Comparison of ENCODE assay signal across 19 cellular contexts in the genomic region with DNA sequence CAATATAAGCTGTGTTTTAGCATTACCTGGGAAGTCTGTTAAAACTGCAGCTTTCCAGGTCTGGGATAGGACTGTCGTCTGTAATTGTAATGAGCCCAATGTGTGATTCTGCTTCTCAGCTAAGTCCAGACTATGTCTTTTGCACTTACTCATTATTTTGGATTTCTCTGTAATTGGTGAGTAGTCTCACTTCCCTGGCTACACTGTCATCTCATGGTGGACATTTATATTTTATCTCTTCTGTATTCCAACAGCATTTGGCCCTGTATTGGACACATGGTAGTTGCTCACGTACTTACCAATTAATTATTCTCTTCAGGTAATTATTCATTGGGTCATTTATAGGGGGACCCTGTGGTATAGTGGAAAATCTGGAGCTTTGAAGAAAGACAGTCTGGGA. TPM values are rescaled to one million over a fixed set of nuclear protein-coding genes. Genes with fewer than 3 reads are reported as not detected.
A peak's percentile ranks its signal among the peaks of the same experiment; 100 is the strongest.
DNase-seq lines count a peak whose midpoint lies in the region; ATAC-seq, FAIRE-seq and TF ChIP-seq lines count a peak whose summit lies in the region.
"Had no signal": no experiment of that assay in that cellular context is flagged by ENCODE, and none has a peak within 500 bp of the region (broad histone marks: within the 10 kb centered on the region; RNA-seq: fewer than 3 reads in every experiment).

No MANE protein-coding gene starts in this region.

- no peaks in the 10 kb centered on the region for H3K79me1 ChIP-seq in H1 (ENCODE audit: low read depth, low read length)

- 95% methylated on average over 2 of the region's 2 CpGs; no CpG with 5 or more reads in 1 of the 2 experiments for WGBS in H1 (ENCODE audit: extremely low coverage in 1 of 2, insufficient coverage in 1 of 2, insufficient read length in 1 of 2, insufficient replicate concordance in 2 of 2, low coverage in 1 of 2, low lambda C conversion rate in 2 of 2, missing lambda C conversion rate in 1 of 2), 2 experiments

- H3K79me2 ChIP-seq in PC-9 (ENCODE audit: low read depth) = no peaks in the 10 kb centered on the region
- no peaks in the 10 kb centered on the region for H3K79me2 ChIP-seq in H1 (ENCODE audit: control insufficient read depth in 1 of 2, insufficient read depth in 2 of 2, low read length in 2 of 2)

- H3K23me2 ChIP-seq in H1 (ENCODE audit: low read depth, low read length) = no peaks in the 10 kb centered on the region

- H3K14ac ChIP-seq in H1 (ENCODE audit: insufficient read length) = no peak overlapping the region

- H2AK5ac ChIP-seq in H1 (ENCODE audit: low read depth, low read length) = no peak overlapping the region

- no peak overlapping the region for H3K4ac ChIP-seq in H1 (replicated peaks; ENCODE audit: insufficient read length, low read depth, low read length)

- TF ChIP-seq CTCF in GM06990 (IDR thresholded peaks at IDR 0.05; ENCODE audit: insufficient read depth, low read length, poor library complexity, severe bottlenecking) = peak; percentile 21
- peak; percentile 48; the same call in 1 of the 2 replicates for TF ChIP-seq CTCF in PC-9 (conservative IDR thresholded peaks at IDR 0.05)
- TF ChIP-seq CTCF in H1 (IDR thresholded peaks at IDR 0.05; ENCODE audit: control extremely low read depth in 1 of 3, insufficient read depth in 1 of 3, low read depth in 1 of 3, low read length in 3 of 3) = peak in 1 of 3 experiments; percentile 1; a peak in 1 of 4 replicates
- peak; percentile 57 for TF ChIP-seq CTCF in osteocyte (IDR thresholded peaks at IDR 0.05)

- no peak overlapping the region for H2BK12ac ChIP-seq in H1 (ENCODE audit: low read depth, low read length)

- intact Hi-C loops in PC-9 (cut with micrococcal nuclease; ENCODE audit: unreplicated experiment) = loop anchor here (1.0 to 2.0 kb wide), 2 partner anchors 105 to 126 kb away; no protein-coding TSS in a partner anchor

- no peak overlapping the region for H2BK120ac ChIP-seq in H1 (replicated peaks; ENCODE audit: low read depth, low read length)

- no peaks in the 10 kb centered on the region for H3F3A ChIP-seq in PC-9 (ENCODE audit: insufficient read depth, low read depth)

- H3K4me2 ChIP-seq in PC-9 = no peak overlapping the region
- no peak overlapping the region for H3K4me2 ChIP-seq in H1 (ENCODE audit: insufficient read depth in 1 of 2, low read depth in 2 of 2, low read length in 2 of 2)
- H3K4me2 ChIP-seq: BLaER1 had no signal

- no peak overlapping the region for H3K23ac ChIP-seq in H1 (ENCODE audit: insufficient read length)

- H3K27me3 ChIP-seq in GM06990 (replicated peaks; ENCODE audit: control insufficient read depth, insufficient read depth, low read length) (no peaks in the 10 kb centered on the region), PC-9 (ENCODE audit: insufficient read depth, low read depth) (no peaks in the 10 kb centered on the region), H1 (replicated peaks in 1 of 4; ENCODE audit: control insufficient read depth in 3 of 4, extremely low read depth in 1 of 4, insufficient read depth in 3 of 4, low read length in 3 of 4) (no peaks in the 10 kb centered on the region)
- H3K27me3 ChIP-seq: BLaER1, brain microvascular endothelial cell had no signal

- H3K4me1 ChIP-seq in PC-9 (replicated peaks; ENCODE audit: insufficient read depth) = no peaks in the 10 kb centered on the region
- H3K4me1 ChIP-seq in H1 (replicated peaks in 1 of 4; ENCODE audit: control insufficient read depth in 3 of 4, insufficient read depth in 4 of 4, low read length in 3 of 4) = peaks cover 0 to 6% (median 3%) of the 10 kb centered on the region in 4 experiments; a peak in 4 of 7 replicates
- H3K4me1 ChIP-seq: BLaER1 had no signal

- no peak overlapping the region for H4K8ac ChIP-seq in H1 (ENCODE audit: extremely low read depth, insufficient read depth, low read length)

- no peaks in the 10 kb centered on the region for H3K36me3 Mint-ChIP-seq in osteocyte (ENCODE audit: unreplicated experiment)
- H3K36me3 Mint-ChIP-seq: activated CD8-positive, alpha-beta memory T cell treated with anti-CD3 and anti-CD28 coated beads, Interleukin-2, amount 10 ng/mL, durations not matched to agents 7 days and 5 days; stimulated activated naive B cell treated with anti-CD40 and anti-IgM and Interleukin-4, amounts not matched to agents 10 μg/mL and 1 μg/mL and 100 μg/mL, for 72 hours had no signal

- H3K27ac Mint-ChIP-seq in osteocyte (ENCODE audit: unreplicated experiment) = no peak overlapping the region
- H3K27ac Mint-ChIP-seq: activated CD8-positive, alpha-beta memory T cell treated with anti-CD3 and anti-CD28 coated beads, Interleukin-2, amount 10 ng/mL, durations not matched to agents 7 days and 5 days; stimulated activated naive B cell treated with anti-CD40 and anti-IgM and Interleukin-4, amounts not matched to agents 10 μg/mL and 1 μg/mL and 100 μg/mL, for 72 hours had no signal

- no peaks in the 10 kb centered on the region for H3K9me3 Mint-ChIP-seq in osteocyte (ENCODE audit: unreplicated experiment)
- H3K9me3 Mint-ChIP-seq: stimulated activated naive B cell treated with anti-CD40 and anti-IgM and Interleukin-4, amounts not matched to agents 10 μg/mL and 1 μg/mL and 100 μg/mL, for 72 hours had no signal

- ATAC-seq in GM18498 (IDR thresholded peaks at IDR 0.05; ENCODE audit: unreplicated experiment) = no peak
- ATAC-seq: activated CD8-positive, alpha-beta memory T cell treated with anti-CD3 and anti-CD28 coated beads, Interleukin-2, amount 10 ng/mL, durations not matched to agents 7 days and 5 days; stimulated activated naive B cell treated with anti-CD40 and anti-IgM and Interleukin-4, amounts not matched to agents 10 μg/mL and 1 μg/mL and 100 μg/mL, for 72 hours had no signal

- no peaks in the 10 kb centered on the region for H3K9me2 ChIP-seq in PC-9 (ENCODE audit: insufficient read depth)

- no peak for TF ChIP-seq POLR2A in H1 (IDR thresholded peaks at IDR 0.05; ENCODE audit: control extremely low read depth in 1 of 2, low read depth in 2 of 2, low read length in 2 of 2)

- no peak overlapping the region for H4K5ac ChIP-seq in H1 (ENCODE audit: insufficient read length, low read depth, low read length)

- TF ChIP-seq RAD21 in H1 (IDR thresholded peaks at IDR 0.05 in 1 of 2, conservative IDR thresholded peaks at IDR 0.05 in 1 of 2; ENCODE audit: low read depth in 2 of 2, low read length in 2 of 2) = peak; percentile 28 to 36; a peak in 3 of 4 replicates

- H3K27ac ChIP-seq in PC-9 (no peak overlapping the region), H1 (ENCODE audit: low read depth, low read length) (no peak overlapping the region)
- H3K27ac ChIP-seq: BLaER1, brain microvascular endothelial cell, skin epidermis had no signal

- no peak for FAIRE-seq in H1 (lab: Jason Lieb, UNC)

- no peak for TF ChIP-seq EP300 in H1 (IDR thresholded peaks at IDR 0.05; ENCODE audit: borderline replicate concordance in 1 of 2, low read depth in 2 of 2, low read length in 2 of 2)

- H3K56ac ChIP-seq in H1 (replicated peaks; ENCODE audit: insufficient read length, low read depth, low read length) = no peak overlapping the region

- no peak overlapping the region for H3K4me3 Mint-ChIP-seq in osteocyte (ENCODE audit: unreplicated experiment)
- H3K4me3 Mint-ChIP-seq: activated CD8-positive, alpha-beta memory T cell treated with anti-CD3 and anti-CD28 coated beads, Interleukin-2, amount 10 ng/mL, durations not matched to agents 7 days and 5 days; stimulated activated naive B cell treated with anti-CD40 and anti-IgM and Interleukin-4, amounts not matched to agents 10 μg/mL and 1 μg/mL and 100 μg/mL, for 72 hours had no signal

- H3K4me1 Mint-ChIP-seq in osteocyte (ENCODE audit: unreplicated experiment) = peaks cover 32% of the 10 kb centered on the region
- H3K4me1 Mint-ChIP-seq: activated CD8-positive, alpha-beta memory T cell treated with anti-CD3 and anti-CD28 coated beads, Interleukin-2, amount 10 ng/mL, durations not matched to agents 7 days and 5 days; stimulated activated naive B cell treated with anti-CD40 and anti-IgM and Interleukin-4, amounts not matched to agents 10 μg/mL and 1 μg/mL and 100 μg/mL, for 72 hours had no signal

- POLR2A ChIA-PET in PC-9 (lab: Charles Lee; ENCODE audit: unreplicated experiment) = interaction anchor here (0.7 kb wide), 1 partner anchor 109 kb away, joined by 11 read pairs; no protein-coding TSS in a partner anchor
- POLR2A ChIA-PET in H1 (lab: Charles Lee; ENCODE audit: partially characterized antibody) = no interaction called here

- CTCF ChIA-PET in PC-9 (lab: Charles Lee) (interaction anchor here (1.0 kb wide), 1 partner anchor 127 kb away, joined by 3 read pairs; no protein-coding TSS in a partner anchor), H1 (lab: Charles Lee; ENCODE audit: partially characterized antibody) (interaction anchor here (0.5 to 3.3 kb wide), 22 partner anchors 8 to 338 kb away, joined by 3 to 16 read pairs (median 3); no protein-coding TSS in a partner anchor)

- no peak overlapping the region for H2BK5ac ChIP-seq in H1 (ENCODE audit: low read depth, low read length)

- no peak overlapping the region for H2BK20ac ChIP-seq in H1 (ENCODE audit: low read length)

- H3K9ac ChIP-seq in H1 (replicated peaks in 1 of 4; ENCODE audit: extremely low read depth in 1 of 4, low read depth in 3 of 4, low read length in 3 of 4) = no peak overlapping the region
- H3K9ac ChIP-seq: BLaER1 had no signal

- no peaks in the 10 kb centered on the region for H4K20me1 ChIP-seq in PC-9 (ENCODE audit: insufficient read depth)
- H4K20me1 ChIP-seq in H1 (replicated peaks in 1 of 2; ENCODE audit: control insufficient read depth in 1 of 2, insufficient read depth in 2 of 2, low read length in 2 of 2) = no peaks in the 10 kb centered on the region
- H4K20me1 ChIP-seq: BLaER1 had no signal

- H4K91ac ChIP-seq in H1 (replicated peaks; ENCODE audit: insufficient read length, low read length) = no peak overlapping the region

- H3K27me3 Mint-ChIP-seq in osteocyte (ENCODE audit: unreplicated experiment) = peaks cover 4% of the 10 kb centered on the region

- H3K36me3 ChIP-seq in GM06990 (ENCODE audit: control insufficient read depth, insufficient read depth, low read length) = no peaks in the 10 kb centered on the region
- H3K36me3 ChIP-seq in PC-9 (ENCODE audit: low read depth) = no peaks in the 10 kb centered on the region
- H3K36me3 ChIP-seq in H1 (ENCODE audit: control insufficient read depth in 2 of 4, insufficient read depth in 4 of 4, low read length in 3 of 4) = no peaks in the 10 kb centered on the region; a peak in 1 of 8 replicates
- H3K36me3 ChIP-seq: BLaER1, brain microvascular endothelial cell had no signal

- H3K18ac ChIP-seq in H1 (ENCODE audit: extremely low read depth, low read length) = no peak overlapping the region

- DNase-seq in GM06990 (ENCODE audit: extremely low read depth, insufficient read length) = no peak
- DNase-seq in PC-9 = no peak
- no peak for DNase-seq in H1 (ENCODE audit: low read depth in 1 of 2, low spot score in 2 of 2)
- no peak for DNase-seq in osteocyte (ENCODE audit: extremely low spot score, unreplicated experiment)
- no peak for DNase-seq in putamen (ENCODE audit: low spot score)
- no peak for DNase-seq in NCI-H748 (lab: John Stamatoyannopoulos, UW; ENCODE audit: unreplicated experiment)
- DNase-seq in activated naive CD4-positive, alpha-beta T cell treated with anti-CD3 and anti-CD28 coated beads, Interleukin-2, amount 50 U/mL, for 16 hours = no peak
- DNase-seq: activated CD8-positive, alpha-beta memory T cell treated with anti-CD3 and anti-CD28 coated beads, Interleukin-2, amount 10 ng/mL, durations not matched to agents 7 days and 5 days; activated gamma-delta T cell treated with Interleukin-2 at 50 U/mL for 16 hours; brain microvascular endothelial cell; effector CD8-positive, alpha-beta T cell; NCI-H1436; NCI-H446; stimulated activated naive B cell treated with anti-CD40 and anti-IgM and Interleukin-4, amounts not matched to agents 10 μg/mL and 1 μg/mL and 100 μg/mL, for 72 hours had no signal

- no peak overlapping the region for H3K4me3 ChIP-seq in GM06990 (replicated peaks; ENCODE audit: low read depth, low read length)
- no peak overlapping the region for H3K4me3 ChIP-seq in PC-9
- no peak overlapping the region for H3K4me3 ChIP-seq in H1 (ENCODE audit: extremely low read depth in 1 of 4, insufficient read depth in 2 of 4, low read depth in 3 of 4, low read length in 4 of 4)
- H3K4me3 ChIP-seq: BLaER1, skin epidermis had no signal

- no TSS peak for BruUV-seq in PC-9 (replicated peaks; lab: Mats Ljungman, UMichigan)

- H3K9me3 ChIP-seq in PC-9 (ENCODE audit: insufficient read depth, low read depth) = no peaks in the 10 kb centered on the region
- H3K9me3 ChIP-seq in H1 (ENCODE audit: insufficient read depth in 2 of 2, low read depth in 1 of 2, low read length in 1 of 2) = no peaks in the 10 kb centered on the region
- H3K9me3 ChIP-seq: BLaER1 had no signal

- H2AFZ ChIP-seq in PC-9 (no peak overlapping the region), H1 (ENCODE audit: low read length) (no peak overlapping the region)

- H2BK15ac ChIP-seq in H1 (ENCODE audit: low read length) = no peak overlapping the region

RNA-seq across cellular contexts. Expression of gene LHCGR, which starts 28.0 kb away (rescaled TPM):
- not detected in 2 replicates for total RNA-seq in PC-9 (2021)
- 0.31 and 0.73 TPM in 2 replicates for total RNA-seq in H1 (2021; fragmentation: NEBNext Ultra II Directional; extraction: Animal tissue kit (Norgen Biotek cat#: 25700))
- polyA plus RNA-seq in H1 (2011; rRNA removed) = 0.19 and 0.30 TPM in 2 replicates
- polyA plus RNA-seq in H1 (2011; cell fraction: cytosol; rRNA removed) = 0.30 TPM
- polyA plus RNA-seq in H1 (2011; cell fraction: nucleus; rRNA removed) = 2.0 TPM
- 0.09 to 0.33 TPM (median 0.26 TPM) in 4 replicates for polyA plus RNA-seq in H1 (2012, experiment 1 of 2)
- polyA plus RNA-seq in H1 (2012, experiment 2 of 2) = 0.20 TPM
- polyA plus RNA-seq in H1 (2013, experiment 1 of 2) = 0.39 TPM
- 0.35 TPM for polyA plus RNA-seq in H1 (2013, experiment 2 of 2)
- 0.60 and 1.2 TPM in 2 replicates for polyA minus RNA-seq in H1 (2011; rRNA and poly(A)+ RNA removed)
- polyA minus RNA-seq in H1 (2011; cell fraction: cytosol; rRNA and poly(A)+ RNA removed) = 0.73 TPM
- 7.3 TPM for polyA minus RNA-seq in H1 (2011; cell fraction: nucleus; rRNA and poly(A)+ RNA removed)
- not detected in 2 replicates for total RNA-seq in osteocyte
- total RNA-seq: activated CD8-positive, alpha-beta memory T cell treated with anti-CD3 and anti-CD28 coated beads, Interleukin-2, amount 10 ng/mL, durations not matched to agents 7 days and 5 days; lung microvascular endothelial cell; ureter had no signal
